ENCODE assay signal across 15 cellular contexts in genomic region chr7:131352032-131352431, GRCh38. TPM values are rescaled to one million over a fixed set of nuclear protein-coding genes. Genes with fewer than 3 reads are reported as not detected.
DNase-seq lines count a peak whose midpoint lies in the region; ATAC-seq and TF ChIP-seq lines count a peak whose summit lies in the region.
"Had no signal": no experiment of that assay in that cellular context is flagged by ENCODE, and none has a peak within 500 bp of the region (broad histone marks: within the 10 kb centered on the region; RNA-seq: fewer than 3 reads in every experiment).

No MANE protein-coding gene starts in this region.

- DNase-seq in CD4-positive, alpha-beta T cell, result no peak
- DNase-seq in WTC11 (ENCODE audit: low spot score) (no peak), chondrocyte (ENCODE audit: low spot score) (no peak), pons (ENCODE audit: low spot score) (peak; percentile 31), smooth muscle cell (lab: John Stamatoyannopoulos, UW; ENCODE audit: unreplicated experiment) (no peak), NCI-H1105 (lab: John Stamatoyannopoulos, UW) (no peak), spleen (no peak)
- DNase-seq: 8988T; Calu3; CD4-positive, CD25-positive, alpha-beta regulatory T cell; DND-41; GF-D8; HCEC 1CT; HFFc6 had no signal

- no peak for ATAC-seq in CD4-positive, alpha-beta T cell (ENCODE audit: poor library complexity)
- no peak for ATAC-seq in WTC11

- H3K4me2 ChIP-seq in smooth muscle cell, result no peak overlapping the region
- H3K4me2 ChIP-seq: BLaER1 treated with 17β-estradiol and CSF1 and Interleukin-3, amounts not matched to agents 10 nM and 100 nM had no signal

- H3K4me1 Mint-ChIP-seq in CD4-positive, alpha-beta T cell (ENCODE audit: low read depth), result peaks cover 74% of the 10 kb centered on the region
- H3K4me1 Mint-ChIP-seq in WTC11, result peaks cover 52% of the 10 kb centered on the region
- peaks cover 37% of the 10 kb centered on the region for H3K4me1 Mint-ChIP-seq in chondrocyte (ENCODE audit: low read depth)

- H3K27ac Mint-ChIP-seq in CD4-positive, alpha-beta T cell, result no peak overlapping the region
- H3K27ac Mint-ChIP-seq in WTC11 (peak overlapping the region; percentile 62; the same call in 1 of the 2 replicates), chondrocyte (ENCODE audit: unreplicated experiment) (peak overlapping the region; percentile 17)
- H3K27ac Mint-ChIP-seq: CD4-positive, CD25-positive, alpha-beta regulatory T cell; HFFc6 had no signal

- H3F3A ChIP-seq in smooth muscle cell (ENCODE audit: low read depth), result no peaks in the 10 kb centered on the region

- no peaks in the 10 kb centered on the region for H3K9me3 ChIP-seq in CD4-positive, alpha-beta T cell (ENCODE audit: control insufficient read depth, low read length)
- no peaks in the 10 kb centered on the region for H3K9me3 ChIP-seq in smooth muscle cell (replicated peaks; ENCODE audit: low read depth)
- H3K9me3 ChIP-seq in spleen, result peaks cover 0 to 7% (median 0%) of the 10 kb centered on the region in 8 donors

- H2AFZ ChIP-seq in smooth muscle cell (ENCODE audit: low read depth), result no peak overlapping the region

- no peak for TF ChIP-seq CTCF in CD4-positive, alpha-beta T cell (IDR thresholded peaks at IDR 0.05)
- TF ChIP-seq CTCF in WTC11 (IDR thresholded peaks at IDR 0.05) (no peak), chondrocyte (IDR thresholded peaks at IDR 0.05) (no peak), smooth muscle cell (IDR thresholded peaks at IDR 0.05; ENCODE audit: borderline replicate concordance, insufficient read depth, poor library complexity, severe bottlenecking) (no peak), spleen (IDR thresholded peaks at IDR 0.05 in 8 of 11, conservative IDR thresholded peaks at IDR 0.05 in 3 of 11) (no peak)

- WGBS in smooth muscle cell (ENCODE audit: low lambda C conversion rate), result 97% methylated on average over 2 of the region's 2 CpGs
- WGBS in spleen, 5 donors, result 75 to 92% (median 87%) methylated on average over 2 of the region's 2 CpGs

- peaks cover 3% of the 10 kb centered on the region for H3K9me3 Mint-ChIP-seq in CD4-positive, alpha-beta T cell
- H3K9me3 Mint-ChIP-seq in WTC11, result peaks cover 10% of the 10 kb centered on the region
- peaks cover 4% of the 10 kb centered on the region for H3K9me3 Mint-ChIP-seq in chondrocyte (ENCODE audit: low read depth)
- H3K9me3 Mint-ChIP-seq: HFFc6 had no signal

- CTCF ChIA-PET in CD4-positive, alpha-beta T cell (lab: Charles Lee), result interaction anchor here (1.2 kb wide), 1 partner anchor 9 kb away, joined by 4 read pairs; no protein-coding TSS in a partner anchor
- CTCF ChIA-PET in WTC11 (lab: Charles Lee), result no interaction called here

- intact Hi-C loops in CD4-positive, alpha-beta T cell (cut with DNase I, micrococcal nuclease), result no loop called here
- intact Hi-C loops in spleen (cut with DNase I; ENCODE audit: low total_unique reads), result no loop called here

- H3K27me3 ChIP-seq in CD4-positive, alpha-beta T cell (ENCODE audit: control insufficient read depth, insufficient read depth, low read length), result no peaks in the 10 kb centered on the region
- H3K27me3 ChIP-seq in smooth muscle cell (ENCODE audit: low read depth) (no peaks in the 10 kb centered on the region), spleen (replicated peaks in 1 of 7) (no peaks in the 10 kb centered on the region)
- H3K27me3 ChIP-seq: BLaER1 treated with 17β-estradiol and CSF1 and Interleukin-3, amounts not matched to agents 10 nM and 100 nM had no signal

- H3K4me1 ChIP-seq in smooth muscle cell (ENCODE audit: low read depth) (peaks cover 7% of the 10 kb centered on the region), spleen (peaks cover 7 to 91% (median 47%) of the 10 kb centered on the region in 6 donors)

- POLR2A ChIA-PET in CD4-positive, alpha-beta T cell (lab: Charles Lee), result interaction anchor here (0.7 kb wide), 1 partner anchor 99 kb away, joined by 3 read pairs; no protein-coding TSS in a partner anchor
- POLR2A ChIA-PET in WTC11 (lab: Charles Lee), result no interaction called here

- H4K20me1 ChIP-seq in smooth muscle cell (ENCODE audit: low read depth), result peaks cover 100% of the 10 kb centered on the region

- no peak for TF ChIP-seq POLR2A in spleen (IDR thresholded peaks at IDR 0.05)

- no peak overlapping the region for H3K4me3 ChIP-seq in smooth muscle cell
- H3K4me3 ChIP-seq in spleen, result no peak overlapping the region
- H3K4me3 ChIP-seq: BLaER1 treated with 17β-estradiol and CSF1 and Interleukin-3, amounts not matched to agents 10 nM and 100 nM had no signal

- no peak overlapping the region for H3K27ac ChIP-seq in CD4-positive, alpha-beta T cell (ENCODE audit: low read depth, low read length)
- H3K27ac ChIP-seq in smooth muscle cell (ENCODE audit: low read depth) (no peak overlapping the region), spleen (no peak overlapping the region)
- H3K27ac ChIP-seq: BLaER1 treated with 17β-estradiol and CSF1 and Interleukin-3, amounts not matched to agents 10 nM and 100 nM had no signal

- H3K79me2 ChIP-seq in smooth muscle cell (ENCODE audit: low read depth), result peaks cover 100% of the 10 kb centered on the region

- H3K36me3 Mint-ChIP-seq in CD4-positive, alpha-beta T cell (ENCODE audit: low read depth), result peaks cover 37% of the 10 kb centered on the region
- peaks cover 15% of the 10 kb centered on the region for H3K36me3 Mint-ChIP-seq in WTC11
- no peaks in the 10 kb centered on the region for H3K36me3 Mint-ChIP-seq in chondrocyte (ENCODE audit: low read depth)

- H3K36me3 ChIP-seq in smooth muscle cell (ENCODE audit: low read depth) (no peaks in the 10 kb centered on the region), spleen (peaks cover 0 to 7% (median 0%) of the 10 kb centered on the region in 6 donors)

- H3K27me3 Mint-ChIP-seq in CD4-positive, alpha-beta T cell, result no peaks in the 10 kb centered on the region
- H3K27me3 Mint-ChIP-seq in WTC11 (ENCODE audit: low read depth) (no peaks in the 10 kb centered on the region), chondrocyte (ENCODE audit: low read depth) (no peaks in the 10 kb centered on the region)
- H3K27me3 Mint-ChIP-seq: CD4-positive, CD25-positive, alpha-beta regulatory T cell had no signal

- H3K4me3 Mint-ChIP-seq in CD4-positive, alpha-beta T cell, result peak overlapping the region; percentile 32
- H3K4me3 Mint-ChIP-seq in WTC11 (no peak overlapping the region), chondrocyte (ENCODE audit: unreplicated experiment) (no peak overlapping the region)
- H3K4me3 Mint-ChIP-seq: HFFc6 had no signal

- H3K9ac ChIP-seq in smooth muscle cell (ENCODE audit: low read depth), result no peak overlapping the region
- H3K9ac ChIP-seq: BLaER1 treated with 17β-estradiol and CSF1 and Interleukin-3, amounts not matched to agents 10 nM and 100 nM had no signal

TF ChIP-seq in WTC11, 78 proteins besides CTCF, POLR2A, EP300 and RAD21 (continues in another document):
- no peak for TF ChIP-seq IRF2 (CRISPR knock-in tag; IDR thresholded peaks at IDR 0.05; ENCODE audit: borderline replicate concordance, low read depth)
- no peak for TF ChIP-seq SOX15 (CRISPR knock-in tag; IDR thresholded peaks at IDR 0.05)
- TF ChIP-seq ELF4 (CRISPR knock-in tag; IDR thresholded peaks at IDR 0.05; ENCODE audit: low read depth), result no peak
- no peak for TF ChIP-seq NR3C1 (CRISPR knock-in tag; conservative IDR thresholded peaks at IDR 0.05; ENCODE audit: low read depth)
- no peak for TF ChIP-seq TEAD4 (CRISPR knock-in tag; IDR thresholded peaks at IDR 0.05)
- no peak for TF ChIP-seq ZMAT4 (CRISPR knock-in tag; IDR thresholded peaks at IDR 0.05)
- TF ChIP-seq ZSCAN18 (CRISPR knock-in tag; IDR thresholded peaks at IDR 0.05), result no peak
- TF ChIP-seq MXD4 (CRISPR knock-in tag; IDR thresholded peaks at IDR 0.05; ENCODE audit: borderline replicate concordance), result no peak
- no peak for TF ChIP-seq OVOL2 (CRISPR knock-in tag; IDR thresholded peaks at IDR 0.05; ENCODE audit: borderline replicate concordance)
- no peak for TF ChIP-seq HMGXB4 (CRISPR knock-in tag; IDR thresholded peaks at IDR 0.05)
- no peak for TF ChIP-seq ZNF219 (CRISPR knock-in tag; IDR thresholded peaks at IDR 0.05; ENCODE audit: borderline replicate concordance)

RNA-seq across cellular contexts. Expression of gene MKLN1, which starts 24.4 kb away (rescaled TPM):
- 10 to 100 TPM; 47.2 to 53.7 TPM for total RNA-seq in CD4-positive, alpha-beta T cell
- 37.6 to 40.9 TPM (median 40.5 TPM) in 3 replicates for total RNA-seq in WTC11 (2021)
- total RNA-seq in chondrocyte, result 33.4 to 43.8 TPM (median 33.8 TPM) in 3 replicates
- 45.3 and 55.5 TPM in 2 replicates for total RNA-seq in smooth muscle cell
- polyA plus RNA-seq in smooth muscle cell, result 26.3 and 26.8 TPM in 2 replicates
- total RNA-seq in spleen, result 10 to 100 TPM; 47.6 to 87.4 (median 77.6) TPM
- polyA plus RNA-seq in spleen, result 1 to 10 TPM; 7.1 to 9.2 (median 8.2) TPM
